Comparison of ENCODE assay signal across 11 cellular contexts in genomic region chr22:16602728-16603447, GRCh38. TPM values are rescaled to one million over a fixed set of nuclear protein-coding genes. Genes with fewer than 3 reads are reported as not detected.
DNase-seq lines count a peak whose midpoint lies in the region; ATAC-seq, FAIRE-seq and TF ChIP-seq lines count a peak whose summit lies in the region.
"Not testable (repeated sequence)": the region's sequence is repeated elsewhere in the genome, so short reads cannot be mapped to it uniquely, and the experiment has no call there.
"Had no signal": no experiment of that assay in that cellular context is flagged by ENCODE, and none has a peak within 500 bp of the region (broad histone marks: within the 10 kb centered on the region; RNA-seq: fewer than 3 reads in every experiment).

No MANE protein-coding gene starts in this region.

- not testable (repeated sequence) for H4K8ac ChIP-seq in trophoblast cell (ENCODE audit: low read depth, low read length)

- H3K36me3 Mint-ChIP-seq in activated B cell treated with CpG ODN at 0.5 μM for 24 hours (ENCODE audit: low read depth); activated naive CD4-positive, alpha-beta T cell treated with anti-CD3 and anti-CD28 coated beads for 36 hours (ENCODE audit: low read depth): not testable (repeated sequence)

- H3K4me3 Mint-ChIP-seq in activated B cell treated with CpG ODN at 0.5 μM for 24 hours = peak overlapping the region; percentile 61
- peak overlapping the region; percentile 51 for H3K4me3 Mint-ChIP-seq in activated naive CD4-positive, alpha-beta T cell treated with anti-CD3 and anti-CD28 coated beads for 36 hours
- peak overlapping the region; percentile 72 to 79 for H3K4me3 Mint-ChIP-seq in stimulated activated naive CD8-positive, alpha-beta T cell treated with anti-CD3 and anti-CD28 coated beads, Interleukin-15, amount 100 ng/mL, for 72 hours

- H3K79me2 ChIP-seq in endothelial cell of umbilical vein (ENCODE audit: control insufficient read depth, insufficient read depth, low read length); trophoblast cell (ENCODE audit: control insufficient read depth, insufficient read depth, low read length, poor library complexity): not testable (repeated sequence)

- FAIRE-seq in GM18507 (lab: Jason Lieb, UNC) (peak; percentile 71), endothelial cell of umbilical vein (lab: Jason Lieb, UNC) (peak; percentile 15)

- H3K4me1 Mint-ChIP-seq in activated B cell treated with CpG ODN at 0.5 μM for 24 hours = not testable (repeated sequence)
- peaks cover 11% of the 10 kb centered on the region for H3K4me1 Mint-ChIP-seq in activated naive CD4-positive, alpha-beta T cell treated with anti-CD3 and anti-CD28 coated beads for 36 hours (ENCODE audit: low read depth)
- peaks cover 10% of the 10 kb centered on the region for H3K4me1 Mint-ChIP-seq in stimulated activated naive CD8-positive, alpha-beta T cell treated with anti-CD3 and anti-CD28 coated beads, Interleukin-15, amount 100 ng/mL, for 72 hours

- POLR2A ChIA-PET in activated B cell treated with CpG ODN at 0.5 μM for 24 hours (lab: Charles Lee); endothelial cell of umbilical vein (lab: Charles Lee): not testable (repeated sequence)

- H3K4me2 ChIP-seq in endothelial cell of umbilical vein (ENCODE audit: insufficient read depth, low read length); trophoblast cell (ENCODE audit: low read length): not testable (repeated sequence)

- ATAC-seq in activated B cell treated with CpG ODN at 0.5 μM for 24 hours (ENCODE audit: low read depth) = peak; percentile 37
- ATAC-seq in stimulated activated naive CD8-positive, alpha-beta T cell treated with anti-CD3 and anti-CD28 coated beads, Interleukin-15, amount 100 ng/mL, for 72 hours = peak; percentile 36

- not testable (repeated sequence) for TF ChIP-seq CTCF in activated B cell treated with CpG ODN at 0.5 μM for 24 hours (IDR thresholded peaks at IDR 0.05); endothelial cell of umbilical vein (IDR thresholded peaks at IDR 0.05; ENCODE audit: extremely low read depth in 1 of 2, insufficient read depth in 1 of 2, low read depth in 1 of 2, low read length in 2 of 2); kidney epithelial cell (IDR thresholded peaks at IDR 0.05; ENCODE audit: insufficient read depth, low read length, poor library complexity, severe bottlenecking)

- not testable (repeated sequence) for H4K12ac ChIP-seq in trophoblast cell (ENCODE audit: low read depth, low read length)

- H3K4me1 ChIP-seq in endothelial cell of umbilical vein (ENCODE audit: control insufficient read depth, extremely low read depth, insufficient read depth, low read length); trophoblast cell (ENCODE audit: control insufficient read depth in 1 of 2, insufficient read depth in 2 of 2, low read length in 2 of 2): not testable (repeated sequence)

- not testable (repeated sequence) for H3K9me3 ChIP-seq in endothelial cell of umbilical vein (replicated peaks; ENCODE audit: control insufficient read depth, insufficient read depth, low read length); trophoblast cell (ENCODE audit: insufficient read depth, low read depth, low read length)

- peak overlapping the region in 1 of 3 experiments; percentile 9 for H3K4me3 ChIP-seq in endothelial cell of umbilical vein (replicated peaks in 1 of 3; ENCODE audit: insufficient read depth in 1 of 3, low read depth in 1 of 3, low read length in 3 of 3)
- peak overlapping the region; percentile 32 for H3K4me3 ChIP-seq in kidney epithelial cell (ENCODE audit: low read depth, low read length)
- H3K4me3 ChIP-seq in trophoblast cell (ENCODE audit: low read depth, low read length) = not testable (repeated sequence)

- CTCF ChIA-PET in activated B cell treated with CpG ODN at 0.5 μM for 24 hours (lab: Charles Lee); activated naive CD4-positive, alpha-beta T cell treated with anti-CD3 and anti-CD28 coated beads for 36 hours (lab: Charles Lee); endothelial cell of umbilical vein (lab: Charles Lee): not testable (repeated sequence)

- H3K27ac Mint-ChIP-seq in activated B cell treated with CpG ODN at 0.5 μM for 24 hours; activated naive CD4-positive, alpha-beta T cell treated with anti-CD3 and anti-CD28 coated beads for 36 hours: not testable (repeated sequence)
- peak overlapping the region in 1 of 2 donors; percentile 65 for H3K27ac Mint-ChIP-seq in stimulated activated naive CD8-positive, alpha-beta T cell treated with anti-CD3 and anti-CD28 coated beads, Interleukin-15, amount 100 ng/mL, for 72 hours

- dilution Hi-C loops in endothelial cell of umbilical vein (cut with MboI; ENCODE audit: extremely low pct_ligation_motif_present, low sequenced_read_pairs) = not testable (repeated sequence)

- H3K9me1 ChIP-seq in endothelial cell of umbilical vein (replicated peaks; ENCODE audit: control insufficient read depth, extremely low read depth, insufficient read depth, low read length) = not testable (repeated sequence)

- H3K18ac ChIP-seq in trophoblast cell (ENCODE audit: low read length) = not testable (repeated sequence)

- H3K14ac ChIP-seq in trophoblast cell (ENCODE audit: low read length) = not testable (repeated sequence)

- H4K91ac ChIP-seq in trophoblast cell (ENCODE audit: low read depth, low read length) = not testable (repeated sequence)

- not testable (repeated sequence) for H3K27me3 ChIP-seq in endothelial cell of umbilical vein (ENCODE audit: control insufficient read depth in 2 of 2, insufficient read depth in 2 of 2, low read length in 2 of 2); kidney epithelial cell (ENCODE audit: control insufficient read depth, insufficient read depth, low read length); trophoblast cell (ENCODE audit: insufficient read depth, low read length)

- not testable (repeated sequence) for TF ChIP-seq POLR2A in endothelial cell of umbilical vein (IDR thresholded peaks at IDR 0.05; ENCODE audit: low read depth, low read length)

- H2BK12ac ChIP-seq in trophoblast cell (ENCODE audit: low read length) = not testable (repeated sequence)

- not testable (repeated sequence) for H3K36me3 ChIP-seq in endothelial cell of umbilical vein (ENCODE audit: control insufficient read depth in 2 of 2, extremely low read depth in 1 of 2, insufficient read depth in 2 of 2, low read length in 2 of 2); kidney epithelial cell (ENCODE audit: control insufficient read depth, insufficient read depth, low read length); trophoblast cell (ENCODE audit: control insufficient read depth in 1 of 2, insufficient read depth in 2 of 2, low read length in 2 of 2)

- WGBS in trophoblast cell (ENCODE audit: extremely low coverage, insufficient coverage, insufficient read length) = no CpG with 5 or more reads among the region's 33 CpGs

- H3K9me3 Mint-ChIP-seq in activated B cell treated with CpG ODN at 0.5 μM for 24 hours; activated naive CD4-positive, alpha-beta T cell treated with anti-CD3 and anti-CD28 coated beads for 36 hours; stimulated activated naive CD8-positive, alpha-beta T cell treated with anti-CD3 and anti-CD28 coated beads, Interleukin-15, amount 100 ng/mL, for 72 hours: not testable (repeated sequence)

- DNase-seq in GM18507 (ENCODE audit: extremely low spot score, insufficient read length, low read depth); activated B cell treated with CpG ODN at 0.5 μM for 24 hours; activated naive CD4-positive, alpha-beta T cell treated with anti-CD3 and anti-CD28 coated beads for 36 hours; endothelial cell of umbilical vein (ENCODE audit: low read depth, low spot score); kidney epithelial cell (ENCODE audit: low read depth); stimulated activated naive CD8-positive, alpha-beta T cell treated with anti-CD3 and anti-CD28 coated beads, Interleukin-15, amount 100 ng/mL, for 72 hours: not testable (repeated sequence)
- DNase-seq in trophoblast cell = peak; percentile 26 to 40

- not testable (repeated sequence) for H3K9ac ChIP-seq in endothelial cell of umbilical vein (replicated peaks; ENCODE audit: extremely low read depth, insufficient read depth, low read length); trophoblast cell (ENCODE audit: low read length)

- not testable (repeated sequence) for H2AK5ac ChIP-seq in trophoblast cell (ENCODE audit: low read length)

- not testable (repeated sequence) for H3K27ac ChIP-seq in endothelial cell of umbilical vein (ENCODE audit: insufficient read depth, low read depth, low read length); trophoblast cell (ENCODE audit: low read depth, low read length)

- not testable (repeated sequence) for H4K20me1 ChIP-seq in endothelial cell of umbilical vein (replicated peaks; ENCODE audit: control insufficient read depth, extremely low read depth, insufficient read depth, low read length)

- H3K4ac ChIP-seq in trophoblast cell (ENCODE audit: low read depth, low read length) = not testable (repeated sequence)

- not testable (repeated sequence) for H3K23ac ChIP-seq in trophoblast cell (ENCODE audit: low read length)

- not testable (repeated sequence) for H3K79me1 ChIP-seq in trophoblast cell (ENCODE audit: low read length)

- H2BK5ac ChIP-seq in trophoblast cell (ENCODE audit: low read depth, low read length, poor library complexity) = not testable (repeated sequence)

- intact Hi-C loops in activated B cell treated with CpG ODN at 0.5 μM for 24 hours (cut with micrococcal nuclease); activated naive CD4-positive, alpha-beta T cell treated with anti-CD3 and anti-CD28 coated beads for 36 hours (cut with micrococcal nuclease); endothelial cell of umbilical vein (cut with micrococcal nuclease): not testable (repeated sequence)

- H2BK120ac ChIP-seq in trophoblast cell (ENCODE audit: insufficient read depth, low read length, poor library complexity) = not testable (repeated sequence)

- peaks cover 25% of the 10 kb centered on the region for H3K27me3 Mint-ChIP-seq in activated B cell treated with CpG ODN at 0.5 μM for 24 hours
- peaks cover 40% of the 10 kb centered on the region for H3K27me3 Mint-ChIP-seq in activated naive CD4-positive, alpha-beta T cell treated with anti-CD3 and anti-CD28 coated beads for 36 hours (ENCODE audit: low read depth)
- peaks cover 30% of the 10 kb centered on the region for H3K27me3 Mint-ChIP-seq in stimulated activated naive CD8-positive, alpha-beta T cell treated with anti-CD3 and anti-CD28 coated beads, Interleukin-15, amount 100 ng/mL, for 72 hours

- not testable (repeated sequence) for H2AFZ ChIP-seq in endothelial cell of umbilical vein (ENCODE audit: low read depth, low read length); trophoblast cell (ENCODE audit: insufficient read depth, low read length, poor library complexity)

- BruUV-seq in endothelial cell of umbilical vein (replicated peaks; lab: Mats Ljungman, UMichigan) = not testable (repeated sequence)

RNA-seq across cellular contexts. Expression of gene CCT8L2, which starts 10.3 kb away (rescaled TPM):
- total RNA-seq in activated B cell treated with CpG ODN at 0.5 μM for 24 hours (not detected in 2 replicates), endothelial cell of umbilical vein (not detected in 2 replicates), kidney epithelial cell (not detected in 2 replicates)
- not detected for total RNA-seq in activated naive CD4-positive, alpha-beta T cell treated with anti-CD3 and anti-CD28 coated beads for 36 hours
- not detected in 2 replicates for polyA plus RNA-seq in endothelial cell of umbilical vein
- not detected in 2 replicates for polyA plus RNA-seq in endothelial cell of umbilical vein (2011; cell fraction: cytosol; rRNA removed)
- polyA plus RNA-seq in endothelial cell of umbilical vein (2011; cell fraction: nucleus; rRNA removed) = not detected in 2 replicates
- polyA plus RNA-seq in endothelial cell of umbilical vein (2012) = not detected in 2 replicates
- not detected in 2 replicates for polyA minus RNA-seq in endothelial cell of umbilical vein
- polyA minus RNA-seq in endothelial cell of umbilical vein (2011; cell fraction: cytosol; rRNA and poly(A)+ RNA removed) = not detected
- polyA minus RNA-seq in endothelial cell of umbilical vein (2011; cell fraction: nucleus; rRNA and poly(A)+ RNA removed) = not detected in 2 replicates
- not detected in 2 replicates for polyA plus RNA-seq in trophoblast cell (2013)
- total RNA-seq: fibroblast of lung, left lung, neural crest cell, smooth muscle cell had no signal
- polyA plus RNA-seq: fibroblast of lung, smooth muscle cell had no signal
